25 cellular contexts compared by ENCODE assay signal in genomic region chr19:34391813-34392212, GRCh38. TPM values are rescaled to one million over a fixed set of nuclear protein-coding genes. Genes with fewer than 3 reads are reported as not detected.
A peak's percentile ranks its signal among the peaks of the same experiment; 100 is the strongest.
DNase-seq lines count a peak whose midpoint lies in the region; ATAC-seq, FAIRE-seq and TF ChIP-seq lines count a peak whose summit lies in the region.
"Had no signal": no experiment of that assay in that cellular context is flagged by ENCODE, and none has a peak within 500 bp of the region (broad histone marks: within the 10 kb centered on the region; RNA-seq: fewer than 3 reads in every experiment).

No MANE protein-coding gene starts in this region.

- H3K27me3 ChIP-seq in endothelial cell of umbilical vein (ENCODE audit: control insufficient read depth in 2 of 2, insufficient read depth in 2 of 2, low read length in 2 of 2) = no peaks in the 10 kb centered on the region
- H3K27me3 ChIP-seq in skeletal muscle tissue (ENCODE audit: control insufficient read depth in 3 of 3, insufficient read depth in 3 of 3, low read length in 3 of 3) = no peaks in the 10 kb centered on the region
- H3K27me3 ChIP-seq: MG63, right lobe of liver had no signal

- no peaks in the 10 kb centered on the region for H3K79me2 ChIP-seq in endothelial cell of umbilical vein (ENCODE audit: control insufficient read depth, insufficient read depth, low read length)

- ATAC-seq in GM19328 (IDR thresholded peaks at IDR 0.05; ENCODE audit: unreplicated experiment) (no peak), HG03520 (IDR thresholded peaks at IDR 0.05; ENCODE audit: unreplicated experiment) (no peak)
- ATAC-seq: activated CD8-positive, alpha-beta T cell treated with anti-CD3 and anti-CD28 coated beads, Interleukin-2, amount 10 ng/mL, durations not matched to agents 7 days and 5 days had no signal

- dilution Hi-C loops in endothelial cell of umbilical vein (cut with MboI; ENCODE audit: extremely low pct_ligation_motif_present, low sequenced_read_pairs) = no loop called here

- H4K20me1 ChIP-seq in endothelial cell of umbilical vein (replicated peaks; ENCODE audit: control insufficient read depth, extremely low read depth, insufficient read depth, low read length) = no peaks in the 10 kb centered on the region

- H2AFZ ChIP-seq in endothelial cell of umbilical vein (ENCODE audit: low read depth, low read length) = no peak overlapping the region
- H2AFZ ChIP-seq: parathyroid adenoma had no signal

- FAIRE-seq in GM19239 (lab: Jason Lieb, UNC) (peak; percentile 56), endothelial cell of umbilical vein (lab: Jason Lieb, UNC) (no peak)
- FAIRE-seq: H54, kidney had no signal

- DNase-seq in COLO829 (ENCODE audit: low spot score) = peak; percentile 37
- DNase-seq in GM19239 (ENCODE audit: insufficient read length, low spot score) = no peak
- peak; percentile 14 for DNase-seq in endothelial cell of umbilical vein (ENCODE audit: low read depth, low spot score)
- no peak for DNase-seq in retina
- DNase-seq: activated CD4-positive, alpha-beta T cell treated with anti-CD3 and anti-CD28 coated beads for 1 hour; activated CD8-positive, alpha-beta T cell treated with anti-CD3 and anti-CD28 coated beads, Interleukin-2, amount 10 ng/mL, durations not matched to agents 7 days and 5 days; activated effector memory CD4-positive, alpha-beta T cell treated with anti-CD3 and anti-CD28 coated beads, Interleukin-2, amount 50 U/mL, for 16 hours; activated naive CD8-positive, alpha-beta T cell treated with anti-CD3 and anti-CD28 coated beads, Interleukin-2, amount 10 ng/mL, durations not matched to agents 7 days and 5 days; CD4-positive, CD25-positive, alpha-beta regulatory T cell; DMS 273 treated with DMSO at 0.1 percent for 48 hours; KG1; kidney; MG63; mucosa of descending colon; NCI-H1417 treated with DMSO at 0.1 percent for 48 hours; right lobe of liver; stimulated activated CD4-positive, alpha-beta T cell treated with anti-CD3 and anti-CD28 coated beads, Interleukin-12 subunit alpha, Interleukin-12 subunit beta, amount 100 ng/mL, for 4 hours; stimulated activated CD4-positive, alpha-beta T cell treated with anti-CD3 and anti-CD28 coated beads, Interleukin-4, amount 100 ng/mL, for 1 hour; T-helper 2 cell had no signal

- POLR2A ChIA-PET in endothelial cell of umbilical vein (lab: Charles Lee) = no interaction called here

- H3K36me3 ChIP-seq in endothelial cell of umbilical vein (ENCODE audit: control insufficient read depth in 2 of 2, extremely low read depth in 1 of 2, insufficient read depth in 2 of 2, low read length in 2 of 2) (peaks cover 18 to 39% of the 10 kb centered on the region in 2 experiments), skeletal muscle tissue (ENCODE audit: control insufficient read depth in 3 of 3, insufficient read depth in 3 of 3, low read length in 3 of 3) (peaks cover 76 to 93% (median 87%) of the 10 kb centered on the region in 3 donors)

- H3K4me1 ChIP-seq in endothelial cell of umbilical vein (ENCODE audit: control insufficient read depth, extremely low read depth, insufficient read depth, low read length) (no peaks in the 10 kb centered on the region), skeletal muscle tissue (ENCODE audit: control insufficient read depth in 3 of 3, insufficient read depth in 3 of 3, low read length in 3 of 3) (peaks cover 16 to 25% (median 20%) of the 10 kb centered on the region in 3 donors)
- H3K4me1 ChIP-seq: parathyroid adenoma, right lobe of liver had no signal

- H3K9me3 ChIP-seq in endothelial cell of umbilical vein (replicated peaks; ENCODE audit: control insufficient read depth, insufficient read depth, low read length) (no peaks in the 10 kb centered on the region), skeletal muscle tissue (ENCODE audit: control insufficient read depth in 3 of 3, low read length in 3 of 3) (no peaks in the 10 kb centered on the region)
- H3K9me3 ChIP-seq: MG63, mucosa of descending colon, right lobe of liver had no signal

- BruUV-seq in endothelial cell of umbilical vein (replicated peaks; lab: Mats Ljungman, UMichigan) = no TSS peak

- no peak overlapping the region for H3K4me2 ChIP-seq in endothelial cell of umbilical vein (ENCODE audit: insufficient read depth, low read length)

- no peak for TF ChIP-seq CTCF in endothelial cell of umbilical vein (IDR thresholded peaks at IDR 0.05; ENCODE audit: extremely low read depth in 1 of 2, insufficient read depth in 1 of 2, low read depth in 1 of 2, low read length in 2 of 2)

- intact Hi-C loops in endothelial cell of umbilical vein (cut with micrococcal nuclease) = no loop called here

- H3K9ac ChIP-seq in endothelial cell of umbilical vein (replicated peaks; ENCODE audit: extremely low read depth, insufficient read depth, low read length) (no peak overlapping the region), skeletal muscle tissue (ENCODE audit: low read depth in 1 of 3, low read length in 3 of 3) (no peak overlapping the region)
- H3K9ac ChIP-seq: parathyroid adenoma had no signal

- H3K27ac ChIP-seq in endothelial cell of umbilical vein (ENCODE audit: insufficient read depth, low read depth, low read length) (no peak overlapping the region), skeletal muscle tissue (ENCODE audit: low read depth, low read length) (peak overlapping the region; percentile 68)
- H3K27ac ChIP-seq: parathyroid adenoma, right lobe of liver had no signal

- TF ChIP-seq POLR2A in endothelial cell of umbilical vein (IDR thresholded peaks at IDR 0.05; ENCODE audit: low read depth, low read length) = no peak

- no peak overlapping the region for H3K4me3 ChIP-seq in endothelial cell of umbilical vein (replicated peaks in 1 of 3; ENCODE audit: insufficient read depth in 1 of 3, low read depth in 1 of 3, low read length in 3 of 3)
- H3K4me3 ChIP-seq in skeletal muscle tissue (ENCODE audit: low read length in 3 of 3) = no peak overlapping the region
- H3K4me3 ChIP-seq: lung, MG63, mucosa of descending colon, right lobe of liver had no signal

- H3K9me1 ChIP-seq in endothelial cell of umbilical vein (replicated peaks; ENCODE audit: control insufficient read depth, extremely low read depth, insufficient read depth, low read length) = no peaks in the 10 kb centered on the region

- CTCF ChIA-PET in endothelial cell of umbilical vein (lab: Charles Lee) = no interaction called here

TF ChIP-seq in endothelial cell of umbilical vein, 7 proteins besides CTCF, POLR2A, EP300 and RAD21:
- no peak for TF ChIP-seq MYC (IDR thresholded peaks at IDR 0.05; ENCODE audit: low read depth, low read length)
- no peak for TF ChIP-seq JUN (IDR thresholded peaks at IDR 0.05; ENCODE audit: borderline replicate concordance, insufficient read depth, insufficient read length, low read depth)
- TF ChIP-seq, protein P1, sequence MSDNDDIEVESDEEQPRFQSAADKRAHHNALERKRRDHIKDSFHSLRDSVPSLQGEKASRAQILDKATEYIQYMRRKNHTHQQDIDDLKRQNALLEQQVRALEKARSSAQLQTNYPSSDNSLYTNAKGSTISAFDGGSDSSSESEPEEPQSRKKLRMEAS (IDR thresholded peaks at IDR 0.05; ENCODE audit: insufficient read depth, insufficient read length) = no peak
- TF ChIP-seq GATA2 (IDR thresholded peaks at IDR 0.05; ENCODE audit: insufficient read depth, insufficient read length, low read depth, low read length) = no peak
- no peak for TF ChIP-seq EZH2 (IDR thresholded peaks at IDR 0.05; ENCODE audit: borderline replicate concordance, low read depth, low read length, severe bottlenecking)
- TF ChIP-seq POLR2AphosphoS5 (IDR thresholded peaks at IDR 0.05; ENCODE audit: insufficient read depth, low read depth, low read length) = no peak
- TF ChIP-seq FOS (IDR thresholded peaks at IDR 0.05; ENCODE audit: borderline replicate concordance, insufficient read depth, low read length) = no peak

RNA-seq across cellular contexts. Expression of gene PDCD2L, which starts 12.4 kb away (rescaled TPM):
- total RNA-seq in endothelial cell of umbilical vein (12.4 and 12.9 TPM in 2 replicates), skeletal muscle tissue (19.8 TPM)
- polyA plus RNA-seq in endothelial cell of umbilical vein = 20.3 and 24.9 TPM in 2 replicates
- 19.2 and 19.6 TPM in 2 replicates for polyA plus RNA-seq in endothelial cell of umbilical vein (2011; cell fraction: cytosol; rRNA removed)
- polyA plus RNA-seq in endothelial cell of umbilical vein (2011; cell fraction: nucleus; rRNA removed) = 9.0 and 11.1 TPM in 2 replicates
- polyA plus RNA-seq in endothelial cell of umbilical vein (2012) = 18.4 and 21.4 TPM in 2 replicates
- polyA minus RNA-seq in endothelial cell of umbilical vein = 22.9 and 23.2 TPM in 2 replicates
- 5.9 TPM for polyA minus RNA-seq in endothelial cell of umbilical vein (2011; cell fraction: cytosol; rRNA and poly(A)+ RNA removed)
- 3.1 and 5.6 TPM in 2 replicates for polyA minus RNA-seq in endothelial cell of umbilical vein (2011; cell fraction: nucleus; rRNA and poly(A)+ RNA removed)

RNA-seq across cellular contexts. Expression of gene GPI, which starts 26.8 kb away (rescaled TPM):
- 245 and 273 TPM in 2 replicates for total RNA-seq in endothelial cell of umbilical vein
- polyA plus RNA-seq in endothelial cell of umbilical vein = 110 and 131 TPM in 2 replicates
- polyA plus RNA-seq in endothelial cell of umbilical vein (2011; cell fraction: cytosol; rRNA removed) = 137 and 144 TPM in 2 replicates
- polyA plus RNA-seq in endothelial cell of umbilical vein (2011; cell fraction: nucleus; rRNA removed) = 112 and 115 TPM in 2 replicates
- 238 and 247 TPM in 2 replicates for polyA plus RNA-seq in endothelial cell of umbilical vein (2012)
- 204 and 222 TPM in 2 replicates for polyA minus RNA-seq in endothelial cell of umbilical vein
- 198 TPM for polyA minus RNA-seq in endothelial cell of umbilical vein (2011; cell fraction: cytosol; rRNA and poly(A)+ RNA removed)
- polyA minus RNA-seq in endothelial cell of umbilical vein (2011; cell fraction: nucleus; rRNA and poly(A)+ RNA removed) = 64.3 and 74.5 TPM in 2 replicates
- 80.4 TPM for total RNA-seq in skeletal muscle tissue

RNA-seq across cellular contexts. Expression of gene UBA2, which starts 36.4 kb away (rescaled TPM):
- total RNA-seq in endothelial cell of umbilical vein (89.2 and 91.9 TPM in 2 replicates), skeletal muscle tissue (121 TPM)
- 52.0 and 55.0 TPM in 2 replicates for polyA plus RNA-seq in endothelial cell of umbilical vein
- polyA plus RNA-seq in endothelial cell of umbilical vein (2011; cell fraction: cytosol; rRNA removed) = 75.2 and 99.6 TPM in 2 replicates
- polyA plus RNA-seq in endothelial cell of umbilical vein (2011; cell fraction: nucleus; rRNA removed) = 64.5 and 65.2 TPM in 2 replicates
- 102 and 120 TPM in 2 replicates for polyA plus RNA-seq in endothelial cell of umbilical vein (2012)
- 159 and 176 TPM in 2 replicates for polyA minus RNA-seq in endothelial cell of umbilical vein
- polyA minus RNA-seq in endothelial cell of umbilical vein (2011; cell fraction: cytosol; rRNA and poly(A)+ RNA removed) = 80.3 TPM
- polyA minus RNA-seq in endothelial cell of umbilical vein (2011; cell fraction: nucleus; rRNA and poly(A)+ RNA removed) = 38.4 and 54.0 TPM in 2 replicates

Comparison
In these comparisons a context has a peak if more than half of its experiments do, and no peak if none do; other contexts are left out.
1. DNase-seq: peak in COLO829 (single experiment) and endothelial cell of umbilical vein (single experiment); none in GM19239 (single experiment) and retina (single experiment).